In genomic region chr13:35917252-35917941, GRCh38 we compare ENCODE assay signal across 1 cellular context.
TF ChIP-seq lines count a peak whose summit lies in the region.

No MANE protein-coding gene starts in this region.

TF ChIP-seq in WTC11, 78 proteins besides CTCF, POLR2A, EP300 and RAD21 (continued from another document):
- TF ChIP-seq ZNF532 (CRISPR knock-in tag; IDR thresholded peaks at IDR 0.05; ENCODE audit: borderline replicate concordance) (no peak), FOXJ3 (CRISPR knock-in tag; IDR thresholded peaks at IDR 0.05; ENCODE audit: borderline replicate concordance) (no peak), SMAD3 (CRISPR knock-in tag; IDR thresholded peaks at IDR 0.05; ENCODE audit: borderline replicate concordance) (no peak), TCF7 (CRISPR knock-in tag; IDR thresholded peaks at IDR 0.05; ENCODE audit: low read depth) (no peak), GTF2I (CRISPR knock-in tag; conservative IDR thresholded peaks at IDR 0.05) (no peak), ARID4B (CRISPR knock-in tag; IDR thresholded peaks at IDR 0.05; ENCODE audit: borderline replicate concordance) (no peak), MXD4 (CRISPR knock-in tag; IDR thresholded peaks at IDR 0.05; ENCODE audit: borderline replicate concordance) (no peak), ZNF232 (CRISPR knock-in tag; IDR thresholded peaks at IDR 0.05) (no peak), ZNF138 (CRISPR knock-in tag; conservative IDR thresholded peaks at IDR 0.05) (no peak)
- TF ChIP-seq, protein P1, sequence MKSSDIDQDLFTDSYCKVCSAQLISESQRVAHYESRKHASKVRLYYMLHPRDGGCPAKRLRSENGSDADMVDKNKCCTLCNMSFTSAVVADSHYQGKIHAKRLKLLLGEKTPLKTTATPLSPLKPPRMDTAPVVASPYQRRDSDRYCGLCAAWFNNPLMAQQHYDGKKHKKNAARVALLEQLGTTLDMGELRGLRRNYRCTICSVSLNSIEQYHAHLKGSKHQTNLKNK (CRISPR knock-in tag; IDR thresholded peaks at IDR 0.05) = no peak
- TF ChIP-seq, protein P2, sequence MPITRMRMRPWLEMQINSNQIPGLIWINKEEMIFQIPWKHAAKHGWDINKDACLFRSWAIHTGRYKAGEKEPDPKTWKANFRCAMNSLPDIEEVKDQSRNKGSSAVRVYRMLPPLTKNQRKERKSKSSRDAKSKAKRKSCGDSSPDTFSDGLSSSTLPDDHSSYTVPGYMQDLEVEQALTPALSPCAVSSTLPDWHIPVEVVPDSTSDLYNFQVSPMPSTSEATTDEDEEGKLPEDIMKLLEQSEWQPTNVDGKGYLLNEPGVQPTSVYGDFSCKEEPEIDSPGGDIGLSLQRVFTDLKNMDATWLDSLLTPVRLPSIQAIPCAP (CRISPR knock-in tag; IDR thresholded peaks at IDR 0.05) = no peak
